ENCODE assay signal across 21 cellular contexts in the genomic region with DNA sequence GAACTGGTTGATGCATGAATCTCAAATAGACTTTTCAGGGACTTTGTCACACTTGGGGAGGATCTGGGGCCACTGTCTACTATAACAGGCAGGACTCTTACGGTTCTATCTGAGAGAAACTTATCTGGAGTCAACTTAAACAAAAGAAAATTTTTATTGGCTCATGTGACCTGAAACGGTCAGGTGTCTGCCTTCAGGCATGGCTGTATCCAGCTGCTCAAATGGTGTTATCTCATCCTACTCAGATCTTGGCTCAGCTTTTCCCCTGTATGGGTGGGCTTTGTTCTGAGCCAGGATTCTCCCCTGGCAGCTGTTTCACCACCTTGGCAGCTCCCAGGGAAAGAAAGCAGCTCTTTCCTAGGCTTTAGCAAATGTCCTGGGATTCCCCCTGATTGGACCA.
DNase-seq lines count a peak whose midpoint lies in the region; ATAC-seq, FAIRE-seq and TF ChIP-seq lines count a peak whose summit lies in the region.
"Had no signal": no experiment of that assay in that cellular context is flagged by ENCODE, and none has a peak within 500 bp of the region (broad histone marks: within the 10 kb centered on the region; RNA-seq: fewer than 3 reads in every experiment).

No MANE protein-coding gene starts in this region.

- CTCF ChIA-PET in HepG2 (lab: Yijun Ruan, JAX; ENCODE audit: low intra/inter-chr PET ratio, low total read pairs), result no interaction called here

- BruUV-seq in HepG2 (replicated peaks; lab: Mats Ljungman, UMichigan), result no TSS peak

- H3K4me3 ChIP-seq in HepG2 (replicated peaks in 1 of 3; ENCODE audit: insufficient read depth in 1 of 3, low read depth in 2 of 3, low read length in 3 of 3) (no peak overlapping the region), right lobe of liver (no peak overlapping the region), Loucy (ENCODE audit: low read length, poor library complexity, severe bottlenecking) (no peak overlapping the region), MM.1S (ENCODE audit: low read length) (no peak overlapping the region)
- H3K4me3 ChIP-seq: BLaER1, GM23248 had no signal

- TF ChIP-seq CTCF in HepG2 (CRISPR knock-in tag; IDR thresholded peaks at IDR 0.05) (no peak), right lobe of liver (IDR thresholded peaks at IDR 0.05) (no peak), Loucy (conservative IDR thresholded peaks at IDR 0.05; ENCODE audit: low read length) (no peak), progenitor cell of endocrine pancreas (IDR thresholded peaks at IDR 0.05; ENCODE audit: unreplicated experiment) (no peak), MM.1S (IDR thresholded peaks at IDR 0.05; ENCODE audit: low read length) (no peak)

- peaks cover 9% of the 10 kb centered on the region for H3K4me1 Mint-ChIP-seq in progenitor cell of endocrine pancreas (ENCODE audit: low read depth)

- no peak overlapping the region for H3K4me3 Mint-ChIP-seq in progenitor cell of endocrine pancreas (ENCODE audit: low read depth)
- H3K4me3 Mint-ChIP-seq: B cell; CD4-positive, CD25-positive, alpha-beta regulatory T cell; CD8-positive, alpha-beta T cell had no signal

- no peaks in the 10 kb centered on the region for H3K79me2 ChIP-seq in HepG2 (ENCODE audit: insufficient read depth, low read length)
- H3K79me2 ChIP-seq in Loucy (ENCODE audit: insufficient read depth, low read length), result peaks cover 70% of the 10 kb centered on the region
- H3K79me2 ChIP-seq in MM.1S (ENCODE audit: low read length), result no peaks in the 10 kb centered on the region

- WGBS in HepG2 (ENCODE audit: low lambda C conversion rate), result 27% methylated on average over 1 of the region's 2 CpGs
- WGBS in right lobe of liver (ENCODE audit: insufficient coverage, low coverage, low lambda C conversion rate, missing lambda C conversion rate), result 88% methylated on average over 2 of the region's 2 CpGs

- H3K4me2 ChIP-seq in HepG2 (ENCODE audit: low read depth, low read length) (no peak overlapping the region), Loucy (ENCODE audit: low read depth, low read length, poor library complexity, severe bottlenecking) (peak overlapping the region; percentile 93), MM.1S (ENCODE audit: low read depth, low read length) (no peak overlapping the region)
- H3K4me2 ChIP-seq: BLaER1 had no signal

- H3K36me3 Mint-ChIP-seq in progenitor cell of endocrine pancreas (ENCODE audit: insufficient read depth), result peaks cover 22% of the 10 kb centered on the region
- H3K36me3 Mint-ChIP-seq: CD8-positive, alpha-beta T cell had no signal

- H3K9ac ChIP-seq in HepG2 (ENCODE audit: insufficient read depth, low read depth, low read length) (no peak overlapping the region), Loucy (ENCODE audit: low read depth, low read length, poor library complexity, severe bottlenecking) (no peak overlapping the region), MM.1S (ENCODE audit: low read length) (no peak overlapping the region)
- H3K9ac ChIP-seq: BLaER1, GM23248 had no signal

- in situ Hi-C loops in HepG2 (cut with HindIII; ENCODE audit: extremely low pct_ligation_motif_present, low pct_unique_long_range_greater_than_20kb), result no loop called here
- in situ Hi-C loops in KBM-7 (cut with MboI; ENCODE audit: low pct_unique_long_range_greater_than_20kb, low sequenced_read_pairs), result no loop called here

- H3F3A ChIP-seq in Loucy (ENCODE audit: low read depth) (0 out of 2 replicates have a peak, but pooled peaks cover 4% of the 10 kb centered on the region), MM.1S (ENCODE audit: insufficient read depth, low read length) (no peaks in the 10 kb centered on the region)

- no peaks in the 10 kb centered on the region for H3K9me3 ChIP-seq in HepG2 (ENCODE audit: low read length)
- H3K9me3 ChIP-seq in right lobe of liver, result no peaks in the 10 kb centered on the region
- no peaks in the 10 kb centered on the region for H3K9me3 ChIP-seq in Loucy (ENCODE audit: insufficient read depth, low read depth, low read length)
- no peaks in the 10 kb centered on the region for H3K9me3 ChIP-seq in MM.1S (replicated peaks; ENCODE audit: insufficient read depth, low read length)
- H3K9me3 ChIP-seq: BLaER1, Caco-2 had no signal

- TF ChIP-seq POLR2A in HepG2 (IDR thresholded peaks at IDR 0.05; ENCODE audit: insufficient read depth in 1 of 2, low read depth in 2 of 2, low read length in 2 of 2) (no peak), right lobe of liver (IDR thresholded peaks at IDR 0.05) (no peak)

- H3K9me2 ChIP-seq in Loucy (replicated peaks; ENCODE audit: low read depth, low read length), result no peaks in the 10 kb centered on the region
- no peaks in the 10 kb centered on the region for H3K9me2 ChIP-seq in MM.1S (replicated peaks; ENCODE audit: insufficient read depth, low read length)

- H2AFZ ChIP-seq in HepG2 (ENCODE audit: low read length) (no peak overlapping the region), Loucy (ENCODE audit: low read length) (no peak overlapping the region), MM.1S (ENCODE audit: low read length) (no peak overlapping the region)
- H2AFZ ChIP-seq: GM23248 had no signal

- TF ChIP-seq EP300 in HepG2 (IDR thresholded peaks at IDR 0.05; ENCODE audit: low read depth in 2 of 2, low read length in 2 of 2) (no peak), HepG2 (CRISPR knock-in tag; IDR thresholded peaks at IDR 0.05; ENCODE audit: borderline replicate concordance) (no peak)

- no peak for TF ChIP-seq RAD21 in HepG2 (CRISPR knock-in tag; IDR thresholded peaks at IDR 0.05)

- H3K36me3 ChIP-seq in HepG2 (replicated peaks in 1 of 2; ENCODE audit: control insufficient read depth in 1 of 2, insufficient read depth in 2 of 2, low read length in 2 of 2) (no peaks in the 10 kb centered on the region), right lobe of liver (no peaks in the 10 kb centered on the region), Loucy (ENCODE audit: insufficient read depth, low read length) (no peaks in the 10 kb centered on the region), MM.1S (replicated peaks; ENCODE audit: insufficient read depth, low read length) (no peaks in the 10 kb centered on the region)
- H3K36me3 ChIP-seq: BLaER1 had no signal

- no peaks in the 10 kb centered on the region for H3K27me3 Mint-ChIP-seq in progenitor cell of endocrine pancreas

- FAIRE-seq in HepG2 (lab: Jason Lieb, UNC), result no peak
- FAIRE-seq: G401.6, GM12892, GM19239, H1 had no signal

- peaks cover 1 to 29% of the 10 kb centered on the region in 2 experiments; a peak in 3 of 5 replicates for H3K27me3 ChIP-seq in HepG2 (ENCODE audit: control insufficient read depth in 1 of 2, insufficient read depth in 2 of 2, low read length in 2 of 2)
- no peaks in the 10 kb centered on the region for H3K27me3 ChIP-seq in right lobe of liver
- H3K27me3 ChIP-seq in Loucy (ENCODE audit: insufficient read depth, low read length, poor library complexity, severe bottlenecking), result no peaks in the 10 kb centered on the region
- H3K27me3 ChIP-seq in MM.1S (replicated peaks; ENCODE audit: insufficient read depth, low read length), result no peaks in the 10 kb centered on the region
- H3K27me3 ChIP-seq: BLaER1 had no signal

- ATAC-seq in HepG2 (no peak), right lobe of liver (no peak)
- ATAC-seq: CD8-positive, alpha-beta T cell had no signal

- peak overlapping the region; percentile 71 for H3K27ac Mint-ChIP-seq in progenitor cell of endocrine pancreas
- H3K27ac Mint-ChIP-seq: B cell; CD4-positive, CD25-positive, alpha-beta regulatory T cell; CD8-positive, alpha-beta T cell had no signal

- H3K9me3 Mint-ChIP-seq in progenitor cell of endocrine pancreas (ENCODE audit: low read depth), result peaks cover 9% of the 10 kb centered on the region
- H3K9me3 Mint-ChIP-seq: CD8-positive, alpha-beta T cell had no signal

- H3K4me1 ChIP-seq in HepG2 (ENCODE audit: insufficient read depth, low read length), result peaks cover 5% of the 10 kb centered on the region
- peaks cover 0 to 31% (median 6%) of the 10 kb centered on the region in 4 donors for H3K4me1 ChIP-seq in right lobe of liver
- peaks cover 37% of the 10 kb centered on the region for H3K4me1 ChIP-seq in Loucy (ENCODE audit: insufficient read depth, low read length, poor library complexity, severe bottlenecking)
- H3K4me1 ChIP-seq in MM.1S (ENCODE audit: low read length), result no peaks in the 10 kb centered on the region
- H3K4me1 ChIP-seq: Caco-2 had no signal

- POLR2A ChIA-PET in HepG2 (lab: Yijun Ruan, JAX), result no interaction called here

- H3K27ac ChIP-seq in HepG2 (ENCODE audit: extremely low read length, insufficient read depth, low read length) (no peak overlapping the region), right lobe of liver (no peak overlapping the region), MM.1S (ENCODE audit: low read length) (no peak overlapping the region)
- H3K27ac ChIP-seq: BLaER1, C4-2B, GM23248 had no signal

- intact Hi-C loops in HepG2 (cut with micrococcal nuclease; ENCODE audit: unreplicated experiment) (no loop called here), right lobe of liver (cut with DNase I) (no loop called here)

- H4K20me1 ChIP-seq in HepG2 (ENCODE audit: insufficient read depth, low read length) (no peaks in the 10 kb centered on the region), Loucy (ENCODE audit: insufficient read depth, low read length, poor library complexity, severe bottlenecking) (no peaks in the 10 kb centered on the region), MM.1S (ENCODE audit: insufficient read depth, low read length) (no peaks in the 10 kb centered on the region)
- H4K20me1 ChIP-seq: BLaER1 had no signal

- no peak for DNase-seq in HepG2 (ENCODE audit: low spot score)
- DNase-seq in right lobe of liver, result no peak
- DNase-seq in progenitor cell of endocrine pancreas (ENCODE audit: low spot score, unreplicated experiment), result no peak
- DNase-seq in MM.1S, result no peak
- DNase-seq in KBM-7, result no peak
- DNase-seq: Caco-2; CD4-positive, CD25-positive, alpha-beta regulatory T cell; CD8-positive, alpha-beta T cell; DMS153; DND-41; GM23248; H7; HCEC 1CT had no signal

TF ChIP-seq in HepG2, 621 proteins besides CTCF, POLR2A, EP300 and RAD21:
- TF ChIP-seq KDM4B (CRISPR knock-in tag; IDR thresholded peaks at IDR 0.05), result no peak
- TF ChIP-seq SETDB1 (CRISPR knock-in tag; IDR thresholded peaks at IDR 0.05; ENCODE audit: borderline replicate concordance), result no peak
- no peak for TF ChIP-seq ZNF773 (CRISPR knock-in tag; IDR thresholded peaks at IDR 0.05; ENCODE audit: borderline replicate concordance)
- TF ChIP-seq, protein P1, sequence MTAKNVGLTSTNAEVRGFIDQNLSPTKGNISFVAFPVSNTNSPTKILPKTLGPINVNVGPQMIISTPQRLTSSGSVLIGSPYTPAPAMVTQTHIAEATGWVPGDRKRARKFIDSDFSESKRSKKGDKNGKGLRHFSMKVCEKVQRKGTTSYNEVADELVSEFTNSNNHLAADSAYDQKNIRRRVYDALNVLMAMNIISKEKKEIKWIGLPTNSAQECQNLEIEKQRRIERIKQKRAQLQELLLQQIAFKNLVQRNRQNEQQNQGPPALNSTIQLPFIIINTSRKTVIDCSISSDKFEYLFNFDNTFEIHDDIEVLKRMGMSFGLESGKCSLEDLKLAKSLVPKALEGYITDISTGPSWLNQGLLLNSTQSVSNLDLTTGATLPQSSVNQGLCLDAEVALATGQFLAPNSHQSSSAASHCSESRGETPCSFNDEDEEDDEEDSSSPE (CRISPR knock-in tag; IDR thresholded peaks at IDR 0.05), result no peak
- no peak for TF ChIP-seq ZSCAN30 (CRISPR knock-in tag; IDR thresholded peaks at IDR 0.05)
- no peak for TF ChIP-seq JUND (CRISPR knock-in tag; IDR thresholded peaks at IDR 0.05)
- peak; percentile 92 for TF ChIP-seq ZNF329 (CRISPR knock-in tag; IDR thresholded peaks at IDR 0.05; ENCODE audit: low read depth)
TF ChIP-seq in HepG2: peak in this region for 1.
